19 cellular contexts compared by ENCODE assay signal in the genomic region with DNA sequence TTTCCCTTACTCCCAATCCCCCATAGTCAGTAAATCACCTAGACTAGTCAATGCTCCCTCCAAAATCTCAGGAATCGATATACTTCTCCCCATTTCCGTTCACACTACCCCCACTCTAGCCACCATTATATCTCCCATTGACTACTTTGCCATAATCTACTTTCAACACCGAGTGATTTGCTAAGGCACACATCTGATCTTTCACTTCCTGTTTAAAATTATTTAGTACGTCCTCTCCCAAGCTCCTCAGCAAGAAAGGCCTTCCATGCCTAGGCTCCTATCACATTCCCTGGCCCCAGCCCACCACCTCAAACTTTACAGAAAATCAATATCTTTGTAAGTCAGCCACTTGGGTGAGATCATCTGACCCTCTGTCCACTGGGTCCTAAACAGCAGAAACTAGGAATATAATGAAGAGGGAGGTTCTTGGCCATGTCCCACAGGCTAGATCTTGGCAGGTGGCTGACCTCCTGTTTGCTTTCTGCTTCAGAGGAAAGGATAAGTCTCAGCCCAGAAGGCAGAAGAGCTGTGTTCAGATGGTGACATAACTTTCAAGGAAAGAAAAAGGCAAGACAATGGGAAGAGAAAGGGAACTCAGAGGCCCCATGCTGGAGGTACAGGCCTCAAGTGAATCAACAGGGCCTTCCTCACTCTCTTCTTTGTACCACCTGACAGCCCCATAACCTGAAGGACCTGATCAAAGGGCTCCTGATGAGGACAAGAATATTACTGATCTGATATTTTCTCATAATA.
"Had no signal": no experiment of that assay in that cellular context is flagged by ENCODE, and none has a peak within 500 bp of the region (broad histone marks: within the 10 kb centered on the region; RNA-seq: fewer than 3 reads in every experiment).

No MANE protein-coding gene starts in this region.

- H3K9me3 ChIP-seq: adrenal gland, gastroesophageal sphincter, neutrophil, transverse colon had no signal

- H3K36me3 Mint-ChIP-seq: mesothelial cell of epicardium; stimulated activated memory B cell treated with anti-CD40 and anti-IgM and Interleukin-4, amounts not matched to agents 10 μg/mL and 1 μg/mL and 100 μg/mL, for 72 hours had no signal

- H3K4me3 Mint-ChIP-seq: activated CD8-positive, alpha-beta T cell treated with anti-CD3 and anti-CD28 coated beads, Interleukin-2, amount 10 ng/mL, durations not matched to agents 7 days and 5 days; activated naive CD4-positive, alpha-beta T cell treated with anti-CD3 and anti-CD28 coated beads for 36 hours; activated T-helper 17 cell treated with anti-CD3 and anti-CD28 coated beads, Interleukin-2, amount 50 U/mL, for 72 hours; mesothelial cell of epicardium; stimulated activated memory B cell treated with anti-CD40 and anti-IgM and Interleukin-4, amounts not matched to agents 10 μg/mL and 1 μg/mL and 100 μg/mL, for 72 hours; T-helper 2 cell treated with Interferon-gamma antibody and Interleukin-4, amounts not matched to agents 5 μg/mL and 100 μg/mL, for 36 hours had no signal

- H3K36me3 ChIP-seq: adrenal gland, gastroesophageal sphincter, neutrophil, transverse colon, WERI-Rb-1 had no signal

- H3K9me3 Mint-ChIP-seq: activated naive CD4-positive, alpha-beta T cell treated with anti-CD3 and anti-CD28 coated beads for 36 hours; activated T-helper 17 cell treated with anti-CD3 and anti-CD28 coated beads, Interleukin-2, amount 50 U/mL, for 72 hours; mesothelial cell of epicardium; stimulated activated memory B cell treated with anti-CD40 and anti-IgM and Interleukin-4, amounts not matched to agents 10 μg/mL and 1 μg/mL and 100 μg/mL, for 72 hours; T-helper 2 cell treated with Interferon-gamma antibody and Interleukin-4, amounts not matched to agents 5 μg/mL and 100 μg/mL, for 36 hours had no signal

- DNase-seq: activated CD4-positive, alpha-beta T cell treated with anti-CD3 and anti-CD28 coated beads for 4 hours; activated CD8-positive, alpha-beta T cell treated with anti-CD3 and anti-CD28 coated beads, Interleukin-2, amount 10 ng/mL, durations not matched to agents 7 days and 5 days; activated naive CD4-positive, alpha-beta T cell treated with anti-CD3 and anti-CD28 coated beads for 36 hours; adrenal gland; caudate nucleus; effector CD8-positive, alpha-beta T cell; kidney; left ventricle myocardium superior; right cardiac atrium; SW 1271; transverse colon; WERI-Rb-1 had no signal

- ATAC-seq: activated CD8-positive, alpha-beta T cell treated with anti-CD3 and anti-CD28 coated beads, Interleukin-2, amount 10 ng/mL, durations not matched to agents 7 days and 5 days; activated T-helper 17 cell treated with anti-CD3 and anti-CD28 coated beads, Interleukin-2, amount 50 U/mL, for 72 hours; gastroesophageal sphincter; left ventricle myocardium superior; right cardiac atrium; stimulated activated memory B cell treated with anti-CD40 and anti-IgM and Interleukin-4, amounts not matched to agents 10 μg/mL and 1 μg/mL and 100 μg/mL, for 72 hours had no signal

- H3K4me1 ChIP-seq: adrenal gland, gastroesophageal sphincter, transverse colon had no signal

- H3K4me1 Mint-ChIP-seq: activated T-helper 17 cell treated with anti-CD3 and anti-CD28 coated beads, Interleukin-2, amount 50 U/mL, for 72 hours; stimulated activated memory B cell treated with anti-CD40 and anti-IgM and Interleukin-4, amounts not matched to agents 10 μg/mL and 1 μg/mL and 100 μg/mL, for 72 hours had no signal

- H3K27ac Mint-ChIP-seq: activated CD8-positive, alpha-beta T cell treated with anti-CD3 and anti-CD28 coated beads, Interleukin-2, amount 10 ng/mL, durations not matched to agents 7 days and 5 days; activated naive CD4-positive, alpha-beta T cell treated with anti-CD3 and anti-CD28 coated beads for 36 hours; activated T-helper 17 cell treated with anti-CD3 and anti-CD28 coated beads, Interleukin-2, amount 50 U/mL, for 72 hours; stimulated activated memory B cell treated with anti-CD40 and anti-IgM and Interleukin-4, amounts not matched to agents 10 μg/mL and 1 μg/mL and 100 μg/mL, for 72 hours; T-helper 2 cell treated with Interferon-gamma antibody and Interleukin-4, amounts not matched to agents 5 μg/mL and 100 μg/mL, for 36 hours had no signal

- H3K27me3 ChIP-seq: adrenal gland, neutrophil, transverse colon had no signal

- H3K4me3 ChIP-seq: adrenal gland, coronary artery, gastroesophageal sphincter, transverse colon had no signal

- H3K27ac ChIP-seq: adrenal gland, coronary artery, gastroesophageal sphincter, neutrophil, transverse colon, WERI-Rb-1 had no signal
